Comparison of ENCODE assay signal across 8 cellular contexts in genomic region chr19:1438035-1438932, GRCh38. TPM values are rescaled to one million over a fixed set of nuclear protein-coding genes. Genes with fewer than 3 reads are reported as not detected.
A peak's percentile ranks its signal among the peaks of the same experiment; 100 is the strongest.
DNase-seq lines count a peak whose midpoint lies in the region; ATAC-seq and FAIRE-seq lines count a peak whose summit lies in the region.

Gene RPS15, plus strand, starts transcription at chr19:1438396. Its CDS starts 30 bp downstream, at chr19:1438426.

- peaks cover 29% of the 10 kb centered on the region for H3K4me1 ChIP-seq in mesenchymal stem cell (ENCODE audit: control insufficient read depth, insufficient read depth, low read depth, low read length)

- H2AFZ ChIP-seq in mesenchymal stem cell (ENCODE audit: low read depth, low read length): no peak within 1 kb of the TSS

- peak within 1 kb of the TSS; percentile 98 to 99 for H3K4me3 Mint-ChIP-seq in effector memory CD8-positive, alpha-beta T cell

- H3K27me3 Mint-ChIP-seq in effector memory CD8-positive, alpha-beta T cell: no peaks in the 10 kb centered on the region

- peaks cover 74% of the 10 kb centered on the region for H3K36me3 Mint-ChIP-seq in effector memory CD8-positive, alpha-beta T cell (ENCODE audit: insufficient read depth)

- H3K14ac ChIP-seq in mesenchymal stem cell (ENCODE audit: low read length in 2 of 2): peak within 1 kb of the TSS in 1 of 2 experiments; percentile 92

- peak within 1 kb of the TSS; percentile 68 to 99 for H3K18ac ChIP-seq in mesenchymal stem cell (ENCODE audit: low read depth in 1 of 2, low read length in 2 of 2)

- ATAC-seq in GM19468 (IDR thresholded peaks at IDR 0.05; ENCODE audit: extremely low read depth, unreplicated experiment): peak; percentile 28
- peak; percentile 83 for ATAC-seq in effector memory CD8-positive, alpha-beta T cell (replicated peaks)

- H3K4me1 Mint-ChIP-seq in effector memory CD8-positive, alpha-beta T cell (ENCODE audit: low read depth in 2 of 2): peaks cover 23 to 26% of the 10 kb centered on the region in 2 donors

- peaks cover 62 to 67% of the 10 kb centered on the region in 2 experiments for H3K36me3 ChIP-seq in mesenchymal stem cell (ENCODE audit: control insufficient read depth in 1 of 2, insufficient read depth in 2 of 2, low read depth in 1 of 2, low read length in 2 of 2)

- peak within 1 kb of the TSS in 1 of 2 experiments; percentile 66 for H2BK12ac ChIP-seq in mesenchymal stem cell (ENCODE audit: low read length in 2 of 2)

- H2AK5ac ChIP-seq in mesenchymal stem cell (ENCODE audit: low read length, severe bottlenecking): peak within 1 kb of the TSS; percentile 84

- CTCF ChIA-PET in activated CD8-positive, alpha-beta memory T cell treated with anti-CD3 and anti-CD28 coated beads for 36 hours (lab: Charles Lee): no interaction called here

- H3K79me1 ChIP-seq in mesenchymal stem cell (replicated peaks; ENCODE audit: low read length, poor library complexity, severe bottlenecking): peaks cover 29% of the 10 kb centered on the region

- 2% methylated on average over 86 of the region's 100 CpGs for WGBS in mesenchymal stem cell

- H4K8ac ChIP-seq in mesenchymal stem cell (ENCODE audit: low read length): peak within 1 kb of the TSS; percentile 58

- H3K27ac Mint-ChIP-seq in effector memory CD8-positive, alpha-beta T cell: peak within 1 kb of the TSS; percentile 100

- H2BK15ac ChIP-seq in mesenchymal stem cell (ENCODE audit: low read depth, poor library complexity, severe bottlenecking): no peak within 1 kb of the TSS

- H3K23ac ChIP-seq in mesenchymal stem cell (ENCODE audit: low read length in 2 of 2): peak within 1 kb of the TSS in 1 of 2 experiments; percentile 100

- H3K9me3 Mint-ChIP-seq in effector memory CD8-positive, alpha-beta T cell: no peaks in the 10 kb centered on the region

- H3K27me3 ChIP-seq in mesenchymal stem cell (ENCODE audit: control insufficient read depth in 1 of 2, insufficient read depth in 1 of 2, low read length in 2 of 2): no peaks in the 10 kb centered on the region

- H3K4ac ChIP-seq in mesenchymal stem cell (ENCODE audit: low read depth in 1 of 2, low read length in 2 of 2): peak within 1 kb of the TSS; percentile 66 to 92

- H3K9ac ChIP-seq in mesenchymal stem cell (ENCODE audit: low read length): peak within 1 kb of the TSS; percentile 94

- H3K4me2 ChIP-seq in mesenchymal stem cell (ENCODE audit: low read length, poor library complexity, severe bottlenecking): peak within 1 kb of the TSS; percentile 56

- FAIRE-seq in HTR-8/SVneo (lab: Jason Lieb, UNC): peak; percentile 88

- peak within 1 kb of the TSS; percentile 67 for H4K91ac ChIP-seq in mesenchymal stem cell (ENCODE audit: low read length)

- peak within 1 kb of the TSS; percentile 90 to 93 for H3K4me3 ChIP-seq in mesenchymal stem cell (ENCODE audit: insufficient read depth in 1 of 2, low read depth in 1 of 2, low read length in 2 of 2)

- peak within 1 kb of the TSS; percentile 45 for H2BK120ac ChIP-seq in mesenchymal stem cell (ENCODE audit: low read depth, low read length)

- H2BK5ac ChIP-seq in mesenchymal stem cell (ENCODE audit: low read depth, low read length, poor library complexity, severe bottlenecking): peak within 1 kb of the TSS; percentile 95

- no peaks in the 10 kb centered on the region for H3K9me3 ChIP-seq in mesenchymal stem cell (ENCODE audit: control insufficient read depth, low read length)

- DNase-seq in COLO668 (lab: John Stamatoyannopoulos, UW; ENCODE audit: unreplicated experiment) (peak; percentile 96), HTR-8/SVneo (ENCODE audit: insufficient read length, low spot score) (peak; percentile 84), NOMO-1 (lab: John Stamatoyannopoulos, UW; ENCODE audit: unreplicated experiment in 2 of 2) (peak; percentile 87 to 93), mesenchymal stem cell (peak; percentile 93)
- DNase-seq in effector memory CD8-positive, alpha-beta T cell: peak; percentile 95 to 96 (median 95)
- peak; percentile 91 for DNase-seq in stimulated activated CD8-positive, alpha-beta memory T cell treated with anti-CD3 and anti-CD28 coated beads, Interleukin-12 subunit alpha, Interleukin-12 subunit beta, amount 100 ng/mL, for 24 hours (ENCODE audit: extremely low read depth)

- peak within 1 kb of the TSS; percentile 54 for H3K27ac ChIP-seq in mesenchymal stem cell (ENCODE audit: low read length, poor library complexity, severe bottlenecking)

- POLR2A ChIA-PET in activated CD8-positive, alpha-beta memory T cell treated with anti-CD3 and anti-CD28 coated beads for 36 hours (lab: Charles Lee): interaction anchor here (0.9 to 1.3 kb wide), 3 partner anchors 28 to 34 kb away, joined by 3 to 4 read pairs (median 3); no protein-coding TSS in a partner anchor

RNA-seq across cellular contexts. Expression of gene RPS15, which starts in this region (rescaled TPM):
- 1,000 to 10,000 TPM; 1,429 to 1,438 TPM for total RNA-seq in activated CD8-positive, alpha-beta memory T cell treated with anti-CD3 and anti-CD28 coated beads for 36 hours
- polyA plus RNA-seq in mesenchymal stem cell (2013, experiment 1 of 2): 2,213 TPM
- polyA plus RNA-seq in mesenchymal stem cell (2013, experiment 2 of 2): 2,093 TPM

Comparison
In these comparisons a context has a peak if more than half of its experiments do, and no peak if none do; other contexts are left out.
1. Peak in every context shown above with its lines: DNase-seq, ATAC-seq, H3K4me3 ChIP-seq and H3K27ac ChIP-seq.